Comparison of ENCODE assay signal across 30 cellular contexts in genomic region chr11:66820381-66820780, GRCh38.
"Had no signal": no experiment of that assay in that cellular context is flagged by ENCODE, and none has a peak within 500 bp of the region (broad histone marks: within the 10 kb centered on the region; RNA-seq: fewer than 3 reads in every experiment).

No MANE protein-coding gene starts in this region.

- H3K4me3 Mint-ChIP-seq: activated CD8-positive, alpha-beta T cell treated with anti-CD3 and anti-CD28 coated beads for 36 hours; activated naive CD4-positive, alpha-beta T cell treated with anti-CD3 and anti-CD28 coated beads, Interleukin-2, amount 50 U/mL, for 24 hours; activated T-cell treated with anti-CD3 and anti-CD28 coated beads, Interleukin-2, amount 50 U/mL, for 4 hours; nephron progenitor cell; stimulated activated naive B cell treated with anti-CD40 and anti-IgM and Interleukin-4, amounts not matched to agents 10 μg/mL and 1 μg/mL and 100 μg/mL, for 72 hours; T-helper 1 cell treated with Interleukin-12 subunit alpha and Interleukin-12 subunit beta and Interleukin-4 antibody, amounts not matched to agents 30 μg/mL and 1 μg/mL, for 36 hours had no signal

- H3K4me1 Mint-ChIP-seq: activated naive CD4-positive, alpha-beta T cell treated with anti-CD3 and anti-CD28 coated beads, Interleukin-2, amount 50 U/mL, for 24 hours; nephron progenitor cell; stimulated activated naive B cell treated with anti-CD40 and anti-IgM and Interleukin-4, amounts not matched to agents 10 μg/mL and 1 μg/mL and 100 μg/mL, for 72 hours had no signal

- ATAC-seq: activated CD8-positive, alpha-beta T cell treated with anti-CD3 and anti-CD28 coated beads for 36 hours; activated T-cell treated with anti-CD3 and anti-CD28 coated beads, Interleukin-2, amount 50 U/mL, for 4 hours; left cardiac atrium; left ventricle myocardium superior; pancreas; sciatic nerve; stimulated activated naive B cell treated with anti-CD40 and anti-IgM and Interleukin-4, amounts not matched to agents 10 μg/mL and 1 μg/mL and 100 μg/mL, for 72 hours had no signal

- H3K27me3 Mint-ChIP-seq: activated CD8-positive, alpha-beta T cell treated with anti-CD3 and anti-CD28 coated beads for 36 hours; activated naive CD4-positive, alpha-beta T cell treated with anti-CD3 and anti-CD28 coated beads, Interleukin-2, amount 50 U/mL, for 24 hours; stimulated activated naive B cell treated with anti-CD40 and anti-IgM and Interleukin-4, amounts not matched to agents 10 μg/mL and 1 μg/mL and 100 μg/mL, for 72 hours had no signal

- H3K36me3 ChIP-seq: breast epithelium, pancreas, prostate gland, thyroid gland, vagina, WERI-Rb-1 had no signal

- H3K27ac ChIP-seq: breast epithelium, esophagus muscularis mucosa, pancreas, prostate gland, stomach, thyroid gland, upper lobe of left lung, vagina, WERI-Rb-1 had no signal

- H3K36me3 Mint-ChIP-seq: activated naive CD4-positive, alpha-beta T cell treated with anti-CD3 and anti-CD28 coated beads, Interleukin-2, amount 50 U/mL, for 24 hours had no signal

- H3K4me1 ChIP-seq: breast epithelium, esophagus muscularis mucosa, pancreas, prostate gland, thyroid gland, upper lobe of left lung, vagina had no signal

- H3K4me3 ChIP-seq: breast epithelium, esophagus muscularis mucosa, pancreas, prostate gland, stomach, thyroid gland, upper lobe of left lung, vagina had no signal

- H3K27ac Mint-ChIP-seq: activated CD8-positive, alpha-beta T cell treated with anti-CD3 and anti-CD28 coated beads for 36 hours; activated naive CD4-positive, alpha-beta T cell treated with anti-CD3 and anti-CD28 coated beads, Interleukin-2, amount 50 U/mL, for 24 hours; activated T-helper 2 cell treated with anti-CD3 and anti-CD28 coated beads, Interferon-gamma antibody, Interleukin-2, Interleukin-4, amounts not matched to agents 10 μg/mL and 5 μg/mL and 100 μg/mL, durations not matched to agents 14 hours and 24 hours and 36 hours; nephron progenitor cell; stimulated activated naive B cell treated with anti-CD40 and anti-IgM and Interleukin-4, amounts not matched to agents 10 μg/mL and 1 μg/mL and 100 μg/mL, for 72 hours; T-helper 1 cell treated with Interleukin-12 subunit alpha and Interleukin-12 subunit beta and Interleukin-4 antibody, amounts not matched to agents 30 μg/mL and 1 μg/mL, for 36 hours had no signal

- H3K27me3 ChIP-seq: breast epithelium, esophagus muscularis mucosa, pancreas, stomach, thyroid gland, upper lobe of left lung, vagina had no signal

- H3K9me3 ChIP-seq: breast epithelium, esophagus muscularis mucosa, pancreas, prostate gland, stomach, thyroid gland, upper lobe of left lung, vagina had no signal

- DNase-seq: activated CD4-positive, alpha-beta T cell treated with anti-CD3 and anti-CD28 coated beads for 1 hour; activated CD4-positive, alpha-beta T cell treated with anti-CD3 and anti-CD28 coated beads, Interleukin-2, amount 50 U/mL, for 1 hour; activated CD8-positive, alpha-beta T cell treated with anti-CD3 and anti-CD28 coated beads for 36 hours; activated T-cell treated with anti-CD3 and anti-CD28 coated beads, Interleukin-2, amount 50 U/mL, for 4 hours; amniotic stem cell; central memory CD4-positive, alpha-beta T cell; left cardiac atrium; left ventricle myocardium superior; nephron progenitor cell; nucleus accumbens; pancreas; retina; small intestine; stimulated activated CD4-positive, alpha-beta T cell treated with anti-CD3 and anti-CD28 coated beads, Interleukin-1b, Interleukin-23, amount 100 ng/mL, for 48 hours; stimulated activated CD4-positive, alpha-beta T cell treated with anti-CD3 and anti-CD28 coated beads, Interleukin-4, amount 100 ng/mL, for 4 hours; stimulated activated CD8-positive, alpha-beta memory T cell treated with anti-CD3 and anti-CD28 coated beads, Interleukin-4, amount 100 ng/mL, for 48 hours; stimulated activated naive B cell treated with anti-CD40 and anti-IgM and Interleukin-4, amounts not matched to agents 10 μg/mL and 1 μg/mL and 100 μg/mL, for 72 hours; stomach; T-helper 9 cell; thyroid gland; upper lobe of left lung; WERI-Rb-1 had no signal

- H3K9me3 Mint-ChIP-seq: activated CD8-positive, alpha-beta T cell treated with anti-CD3 and anti-CD28 coated beads for 36 hours; activated naive CD4-positive, alpha-beta T cell treated with anti-CD3 and anti-CD28 coated beads, Interleukin-2, amount 50 U/mL, for 24 hours; activated T-cell treated with anti-CD3 and anti-CD28 coated beads, Interleukin-2, amount 50 U/mL, for 4 hours; activated T-helper 2 cell treated with anti-CD3 and anti-CD28 coated beads, Interferon-gamma antibody, Interleukin-2, Interleukin-4, amounts not matched to agents 10 μg/mL and 5 μg/mL and 100 μg/mL, durations not matched to agents 14 hours and 24 hours and 36 hours; nephron progenitor cell; stimulated activated naive B cell treated with anti-CD40 and anti-IgM and Interleukin-4, amounts not matched to agents 10 μg/mL and 1 μg/mL and 100 μg/mL, for 72 hours; T-helper 1 cell treated with Interleukin-12 subunit alpha and Interleukin-12 subunit beta and Interleukin-4 antibody, amounts not matched to agents 30 μg/mL and 1 μg/mL, for 36 hours had no signal
